Comparison of ENCODE assay signal across 2 cellular contexts in genomic region chr7:2528481-2529095, GRCh38.
TF ChIP-seq lines count a peak whose summit lies in the region.

No MANE protein-coding gene starts in this region.

TF ChIP-seq in liver, 16 proteins besides CTCF, POLR2A, EP300 and RAD21:
- TF ChIP-seq ZBTB33 (IDR thresholded peaks at IDR 0.05) (no peak), GABPA (IDR thresholded peaks at IDR 0.05 in 1 of 2, conservative IDR thresholded peaks at IDR 0.05 in 1 of 2) (no peak), HNF4G (IDR thresholded peaks at IDR 0.05) (no peak), TAF1 (conservative IDR thresholded peaks at IDR 0.05) (no peak), NR2F2 (IDR thresholded peaks at IDR 0.05) (no peak), JUND (IDR thresholded peaks at IDR 0.05) (no peak), FOXA2 (IDR thresholded peaks at IDR 0.05) (no peak), FOXA1 (IDR thresholded peaks at IDR 0.05) (no peak), RXRA (IDR thresholded peaks at IDR 0.05) (no peak), EGR1 (IDR thresholded peaks at IDR 0.05; ENCODE audit: low read depth in 2 of 2) (no peak), HNF4A (conservative IDR thresholded peaks at IDR 0.05) (no peak), ATF3 (IDR thresholded peaks at IDR 0.05) (no peak), SP1 (IDR thresholded peaks at IDR 0.05) (no peak), YY1 (IDR thresholded peaks at IDR 0.05) (no peak)
- TF ChIP-seq, protein P1, sequence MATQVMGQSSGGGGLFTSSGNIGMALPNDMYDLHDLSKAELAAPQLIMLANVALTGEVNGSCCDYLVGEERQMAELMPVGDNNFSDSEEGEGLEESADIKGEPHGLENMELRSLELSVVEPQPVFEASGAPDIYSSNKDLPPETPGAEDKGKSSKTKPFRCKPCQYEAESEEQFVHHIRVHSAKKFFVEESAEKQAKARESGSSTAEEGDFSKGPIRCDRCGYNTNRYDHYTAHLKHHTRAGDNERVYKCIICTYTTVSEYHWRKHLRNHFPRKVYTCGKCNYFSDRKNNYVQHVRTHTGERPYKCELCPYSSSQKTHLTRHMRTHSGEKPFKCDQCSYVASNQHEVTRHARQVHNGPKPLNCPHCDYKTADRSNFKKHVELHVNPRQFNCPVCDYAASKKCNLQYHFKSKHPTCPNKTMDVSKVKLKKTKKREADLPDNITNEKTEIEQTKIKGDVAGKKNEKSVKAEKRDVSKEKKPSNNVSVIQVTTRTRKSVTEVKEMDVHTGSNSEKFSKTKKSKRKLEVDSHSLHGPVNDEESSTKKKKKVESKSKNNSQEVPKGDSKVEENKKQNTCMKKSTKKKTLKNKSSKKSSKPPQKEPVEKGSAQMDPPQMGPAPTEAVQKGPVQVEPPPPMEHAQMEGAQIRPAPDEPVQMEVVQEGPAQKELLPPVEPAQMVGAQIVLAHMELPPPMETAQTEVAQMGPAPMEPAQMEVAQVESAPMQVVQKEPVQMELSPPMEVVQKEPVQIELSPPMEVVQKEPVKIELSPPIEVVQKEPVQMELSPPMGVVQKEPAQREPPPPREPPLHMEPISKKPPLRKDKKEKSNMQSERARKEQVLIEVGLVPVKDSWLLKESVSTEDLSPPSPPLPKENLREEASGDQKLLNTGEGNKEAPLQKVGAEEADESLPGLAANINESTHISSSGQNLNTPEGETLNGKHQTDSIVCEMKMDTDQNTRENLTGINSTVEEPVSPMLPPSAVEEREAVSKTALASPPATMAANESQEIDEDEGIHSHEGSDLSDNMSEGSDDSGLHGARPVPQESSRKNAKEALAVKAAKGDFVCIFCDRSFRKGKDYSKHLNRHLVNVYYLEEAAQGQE (IDR thresholded peaks at IDR 0.05), result no peak
- TF ChIP-seq, protein P2, sequence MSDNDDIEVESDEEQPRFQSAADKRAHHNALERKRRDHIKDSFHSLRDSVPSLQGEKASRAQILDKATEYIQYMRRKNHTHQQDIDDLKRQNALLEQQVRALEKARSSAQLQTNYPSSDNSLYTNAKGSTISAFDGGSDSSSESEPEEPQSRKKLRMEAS (IDR thresholded peaks at IDR 0.05), result no peak

TF ChIP-seq in HepG2, 621 proteins besides CTCF, POLR2A, EP300 and RAD21:
- TF ChIP-seq TSC22D2 (CRISPR knock-in tag; IDR thresholded peaks at IDR 0.05; ENCODE audit: borderline replicate concordance) (no peak), ZC3H13 (CRISPR knock-in tag; IDR thresholded peaks at IDR 0.05) (no peak), ZNF382 (CRISPR knock-in tag; IDR thresholded peaks at IDR 0.05; ENCODE audit: borderline replicate concordance) (no peak), SP2 (CRISPR knock-in tag; IDR thresholded peaks at IDR 0.05) (no peak), ZNF335 (CRISPR knock-in tag; IDR thresholded peaks at IDR 0.05) (no peak), ZHX2 (IDR thresholded peaks at IDR 0.05; ENCODE audit: low read depth) (no peak), ZHX2 (CRISPR knock-in tag; IDR thresholded peaks at IDR 0.05; ENCODE audit: borderline replicate concordance) (no peak), ZNF747 (CRISPR knock-in tag; IDR thresholded peaks at IDR 0.05; ENCODE audit: borderline replicate concordance) (no peak), ZSCAN22 (CRISPR knock-in tag; IDR thresholded peaks at IDR 0.05) (no peak), SKIL (CRISPR knock-in tag; IDR thresholded peaks at IDR 0.05; ENCODE audit: borderline replicate concordance) (no peak), TIGD3 (CRISPR knock-in tag; IDR thresholded peaks at IDR 0.05; ENCODE audit: borderline replicate concordance) (no peak), ZBTB25 (CRISPR knock-in tag; IDR thresholded peaks at IDR 0.05) (no peak), NKX3-1 (CRISPR knock-in tag; IDR thresholded peaks at IDR 0.05) (no peak), UBTF (CRISPR knock-in tag; IDR thresholded peaks at IDR 0.05) (no peak), HIC2 (CRISPR knock-in tag; IDR thresholded peaks at IDR 0.05; ENCODE audit: low read depth) (no peak), STAG1 (CRISPR knock-in tag; IDR thresholded peaks at IDR 0.05) (no peak), TEAD2 (CRISPR knock-in tag; IDR thresholded peaks at IDR 0.05) (no peak), ZNF230 (CRISPR knock-in tag; IDR thresholded peaks at IDR 0.05) (no peak), TBX3 (IDR thresholded peaks at IDR 0.05; ENCODE audit: borderline replicate concordance) (no peak), IKZF4 (CRISPR knock-in tag; IDR thresholded peaks at IDR 0.05; ENCODE audit: borderline replicate concordance, low read depth, not compliant biosample characterization) (no peak), ZNF431 (CRISPR knock-in tag; IDR thresholded peaks at IDR 0.05; ENCODE audit: borderline replicate concordance, low read depth) (no peak)
